1 cellular context compared by ENCODE assay signal in genomic region chr11:45902452-45903380, GRCh38.
TF ChIP-seq lines count a peak whose summit lies in the region.

No MANE protein-coding gene starts in this region.

TF ChIP-seq in SK-N-SH, 30 proteins besides CTCF, POLR2A, EP300 and RAD21:
- TF ChIP-seq, protein P1, sequence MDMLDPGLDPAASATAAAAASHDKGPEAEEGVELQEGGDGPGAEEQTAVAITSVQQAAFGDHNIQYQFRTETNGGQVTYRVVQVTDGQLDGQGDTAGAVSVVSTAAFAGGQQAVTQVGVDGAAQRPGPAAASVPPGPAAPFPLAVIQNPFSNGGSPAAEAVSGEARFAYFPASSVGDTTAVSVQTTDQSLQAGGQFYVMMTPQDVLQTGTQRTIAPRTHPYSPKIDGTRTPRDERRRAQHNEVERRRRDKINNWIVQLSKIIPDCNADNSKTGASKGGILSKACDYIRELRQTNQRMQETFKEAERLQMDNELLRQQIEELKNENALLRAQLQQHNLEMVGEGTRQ (IDR thresholded peaks at IDR 0.05; ENCODE audit: borderline replicate concordance, low read depth, low read length) = no peak
- TF ChIP-seq MEF2A (IDR thresholded peaks at IDR 0.05; ENCODE audit: borderline replicate concordance, low read depth) (no peak), FOXM1 (IDR thresholded peaks at IDR 0.05; ENCODE audit: low read depth) (no peak), ZBTB33 (IDR thresholded peaks at IDR 0.05; ENCODE audit: borderline replicate concordance, low read depth) (no peak), IRF3 (IDR thresholded peaks at IDR 0.05; ENCODE audit: low read depth, low read length) (no peak), SMC3 (IDR thresholded peaks at IDR 0.05; ENCODE audit: low read depth, low read length) (no peak), RXRA (IDR thresholded peaks at IDR 0.05; ENCODE audit: borderline replicate concordance, low read depth) (no peak), TAF1 (IDR thresholded peaks at IDR 0.05; ENCODE audit: borderline replicate concordance, low read depth, low read length) (no peak), POLR2AphosphoS5 (IDR thresholded peaks at IDR 0.05; ENCODE audit: low read depth, low read length) (no peak), MAX (IDR thresholded peaks at IDR 0.05; ENCODE audit: low read depth) (no peak), FOSL2 (IDR thresholded peaks at IDR 0.05; ENCODE audit: borderline replicate concordance, low read depth) (no peak), FOXJ3 (CRISPR knock-in tag; IDR thresholded peaks at IDR 0.05) (no peak), SIN3A (IDR thresholded peaks at IDR 0.05; ENCODE audit: borderline replicate concordance, low read depth, low read length) (no peak), YY1 (IDR thresholded peaks at IDR 0.05; ENCODE audit: low read depth) (no peak), NRF1 (IDR thresholded peaks at IDR 0.05; ENCODE audit: low read depth, low read length) (no peak), TEAD4 (IDR thresholded peaks at IDR 0.05; ENCODE audit: borderline replicate concordance, insufficient read depth) (no peak), RCOR1 (IDR thresholded peaks at IDR 0.05; ENCODE audit: low read length) (no peak), MXI1 (IDR thresholded peaks at IDR 0.05; ENCODE audit: low read depth, low read length) (no peak), RFX5 (IDR thresholded peaks at IDR 0.05; ENCODE audit: low read length) (no peak), ELF1 (IDR thresholded peaks at IDR 0.05) (no peak)
TF ChIP-seq in SK-N-SH: peak in this region for 0.
